Comparison of ENCODE assay signal across 8 cellular contexts in genomic region chr5:160199410-160199911, GRCh38. TPM values are rescaled to one million over a fixed set of nuclear protein-coding genes. Genes with fewer than 3 reads are reported as not detected.
DNase-seq lines count a peak whose midpoint lies in the region; ATAC-seq, FAIRE-seq and TF ChIP-seq lines count a peak whose summit lies in the region.

No MANE protein-coding gene starts in this region.

- no peak overlapping the region for H3K27ac Mint-ChIP-seq in activated naive CD4-positive, alpha-beta T cell treated with anti-CD3 and anti-CD28 coated beads, Interleukin-2, amount 50 U/mL, for 24 hours

- H2AFZ ChIP-seq in DND-41 (ENCODE audit: low read depth, low read length) = peak overlapping the region; percentile 87

- H3K4me3 ChIP-seq in DND-41 (ENCODE audit: low read depth in 1 of 2, low read length in 2 of 2) (peak overlapping the region in 1 of 2 experiments; percentile 48; a peak in 2 of 4 replicates), pancreas (peak overlapping the region in 2 of 4 donors; percentile 28 to 30), tibial artery (peak overlapping the region; percentile 41 to 52)

- H3K9ac ChIP-seq in DND-41 (ENCODE audit: low read depth, low read length) = no peak overlapping the region

- H3K27ac ChIP-seq in DND-41 (ENCODE audit: low read length) = no peak overlapping the region
- no peak overlapping the region for H3K27ac ChIP-seq in pancreas
- H3K27ac ChIP-seq in tibial artery = peak overlapping the region; percentile 5 to 25

- TF ChIP-seq EP300 in Ishikawa (IDR thresholded peaks at IDR 0.05; ENCODE audit: borderline replicate concordance) = no peak

- H3K27me3 Mint-ChIP-seq in activated naive CD4-positive, alpha-beta T cell treated with anti-CD3 and anti-CD28 coated beads, Interleukin-2, amount 50 U/mL, for 24 hours = peaks cover 7% of the 10 kb centered on the region

- peak; percentile 88 for TF ChIP-seq CTCF in DND-41 (IDR thresholded peaks at IDR 0.05; ENCODE audit: borderline replicate concordance, extremely low read depth, low read length, poor library complexity, severe bottlenecking)
- peak; percentile 85 to 98 (median 97) for TF ChIP-seq CTCF in pancreas (IDR thresholded peaks at IDR 0.05)
- TF ChIP-seq CTCF in tibial artery (IDR thresholded peaks at IDR 0.05) = peak; percentile 89 to 90

- ATAC-seq in DND-41 (ENCODE audit: insufficient read depth, low read depth) (peak; percentile 100), GM21619 (IDR thresholded peaks at IDR 0.05; ENCODE audit: unreplicated experiment) (peak; percentile 98), SK-N-SH treated with all-trans-retinoic acid at 6 μM for 48 hours (peak; percentile 100), Right ventricle myocardium inferior (peak; percentile 95), pancreas (peak; percentile 99 to 100 (median 99))

- H3K36me3 Mint-ChIP-seq in activated naive CD4-positive, alpha-beta T cell treated with anti-CD3 and anti-CD28 coated beads, Interleukin-2, amount 50 U/mL, for 24 hours = no peaks in the 10 kb centered on the region

- FAIRE-seq in pancreas (lab: Jason Lieb, UNC) = no peak

- intact Hi-C loops in Right ventricle myocardium inferior (cut with DNase I) (loop anchor here (1.0 to 5.0 kb wide), 3 partner anchors 82 to 191 kb away; partner anchors contain the start of gene PWWP2A), pancreas (cut with DNase I) (loop anchor here (5.0 to 10.0 kb wide), 3 partner anchors 148 to 175 kb away; no protein-coding TSS in a partner anchor), tibial artery (cut with DNase I; ENCODE audit: low total_unique reads) (loop anchor here (2.0 to 5.0 kb wide), 2 partner anchors 145 to 188 kb away; no protein-coding TSS in a partner anchor)

- H3K79me2 ChIP-seq in DND-41 (ENCODE audit: insufficient read depth, low read length) = no peaks in the 10 kb centered on the region

- TF ChIP-seq RAD21 in Ishikawa (IDR thresholded peaks at IDR 0.05; ENCODE audit: low read depth) = peak; percentile 83

- DNase-seq in DND-41 = peak; percentile 71
- DNase-seq in Right ventricle myocardium inferior (ENCODE audit: missing footprints) = peak; percentile 89
- DNase-seq in pancreas = peak; percentile 43 to 95 (median 71)
- DNase-seq in tibial artery = peak; percentile 57 to 80

- H3K4me3 Mint-ChIP-seq in activated naive CD4-positive, alpha-beta T cell treated with anti-CD3 and anti-CD28 coated beads, Interleukin-2, amount 50 U/mL, for 24 hours = peak overlapping the region; percentile 74

- no peaks in the 10 kb centered on the region for H3K9me3 Mint-ChIP-seq in activated naive CD4-positive, alpha-beta T cell treated with anti-CD3 and anti-CD28 coated beads, Interleukin-2, amount 50 U/mL, for 24 hours

- H4K20me1 ChIP-seq in DND-41 (ENCODE audit: insufficient read depth, low read length) = no peaks in the 10 kb centered on the region

- peak overlapping the region; percentile 60 for H3K4me2 ChIP-seq in DND-41 (ENCODE audit: insufficient read depth, low read length)

- H3K36me3 ChIP-seq in DND-41 (ENCODE audit: insufficient read depth, low read length) (no peaks in the 10 kb centered on the region), pancreas (no peaks in the 10 kb centered on the region), tibial artery (no peaks in the 10 kb centered on the region)

- H3K27me3 ChIP-seq in DND-41 (ENCODE audit: insufficient read depth, low read length, poor library complexity) = no peaks in the 10 kb centered on the region
- H3K27me3 ChIP-seq in pancreas = no peaks in the 10 kb centered on the region
- H3K27me3 ChIP-seq in tibial artery = no peaks in the 10 kb centered on the region

- H3K4me1 ChIP-seq in DND-41 (ENCODE audit: insufficient read depth, low read length) (peaks cover 11% of the 10 kb centered on the region), pancreas (no peaks in the 10 kb centered on the region), tibial artery (no peaks in the 10 kb centered on the region)

- peaks cover 9% of the 10 kb centered on the region for H3K4me1 Mint-ChIP-seq in activated naive CD4-positive, alpha-beta T cell treated with anti-CD3 and anti-CD28 coated beads, Interleukin-2, amount 50 U/mL, for 24 hours

- H3K9me3 ChIP-seq in DND-41 (ENCODE audit: insufficient read depth, low read length, severe bottlenecking) (no peaks in the 10 kb centered on the region), pancreas (no peaks in the 10 kb centered on the region), tibial artery (no peaks in the 10 kb centered on the region)

- WGBS in pancreas, 2 donors = 2% methylated on average over 25 to 30 of the region's 30 CpGs

TF ChIP-seq in Ishikawa, 13 proteins besides CTCF, POLR2A, EP300 and RAD21:
- TF ChIP-seq TEAD4 (IDR thresholded peaks at IDR 0.05) (0 out of 2 replicates have a peak, but pooled peaks have one; percentile 11), YY1 (IDR thresholded peaks at IDR 0.05; ENCODE audit: low read depth) (0 out of 2 replicates have a peak, but pooled peaks have one; percentile 43), TCF12 (IDR thresholded peaks at IDR 0.05; ENCODE audit: low read depth) (0 out of 2 replicates have a peak, but pooled peaks have one; percentile 20), MAX (IDR thresholded peaks at IDR 0.05) (0 out of 2 replicates have a peak, but pooled peaks have one; percentile 30), CREB1 (IDR thresholded peaks at IDR 0.05; ENCODE audit: low read depth) (no peak), ZBTB7A (IDR thresholded peaks at IDR 0.05; ENCODE audit: low read depth) (peak; percentile 99)

TF ChIP-seq in SK-N-SH treated with all-trans-retinoic acid at 6 μM for 48 hours, 23 proteins besides CTCF, POLR2A, EP300 and RAD21:
- no peak for TF ChIP-seq ISL1 (CRISPR knock-in tag; IDR thresholded peaks at IDR 0.05)
- no peak for TF ChIP-seq ZFP30 (CRISPR knock-in tag; IDR thresholded peaks at IDR 0.05)
- no peak for TF ChIP-seq TSHZ2 (CRISPR knock-in tag; IDR thresholded peaks at IDR 0.05)
- TF ChIP-seq ESRRG (CRISPR knock-in tag; IDR thresholded peaks at IDR 0.05) = no peak
- no peak for TF ChIP-seq ZC3H10 (CRISPR knock-in tag; IDR thresholded peaks at IDR 0.05)
- no peak for TF ChIP-seq ZNF565 (CRISPR knock-in tag; conservative IDR thresholded peaks at IDR 0.05; ENCODE audit: low read depth)
- TF ChIP-seq RARB (CRISPR knock-in tag; IDR thresholded peaks at IDR 0.05) = no peak
- no peak for TF ChIP-seq GLIS3 (CRISPR knock-in tag; IDR thresholded peaks at IDR 0.05)
- TF ChIP-seq ZNF8 (CRISPR knock-in tag; IDR thresholded peaks at IDR 0.05) = no peak
- no peak for TF ChIP-seq PATZ1 (CRISPR knock-in tag; IDR thresholded peaks at IDR 0.05; ENCODE audit: borderline replicate concordance)
- no peak for TF ChIP-seq OSR1 (CRISPR knock-in tag; IDR thresholded peaks at IDR 0.05)
- TF ChIP-seq CREB5 (CRISPR knock-in tag; IDR thresholded peaks at IDR 0.05; ENCODE audit: low read depth) = no peak
TF ChIP-seq in SK-N-SH treated with all-trans-retinoic acid at 6 μM for 48 hours: peak in this region for 0.

RNA-seq across cellular contexts. Expression of gene FABP6, which starts 29.8 kb away (rescaled TPM):
- total RNA-seq in Right ventricle myocardium inferior (3.5 TPM), pancreas (not detected)
- polyA plus RNA-seq in pancreas = not detected

Comparison
In these comparisons a context has a peak if more than half of its experiments do, and no peak if none do; other contexts are left out.
1. H3K27ac ChIP-seq: peak in tibial artery (2 of 2); none in DND-41 (single experiment) and pancreas (0 of 4).
2. Peak in every context shown above with its lines, with median percentiles within 50 percentile points of each other: ATAC-seq, DNase-seq and CTCF ChIP-seq.